Comparison of ENCODE assay signal across 7 cellular contexts in the genomic region with DNA sequence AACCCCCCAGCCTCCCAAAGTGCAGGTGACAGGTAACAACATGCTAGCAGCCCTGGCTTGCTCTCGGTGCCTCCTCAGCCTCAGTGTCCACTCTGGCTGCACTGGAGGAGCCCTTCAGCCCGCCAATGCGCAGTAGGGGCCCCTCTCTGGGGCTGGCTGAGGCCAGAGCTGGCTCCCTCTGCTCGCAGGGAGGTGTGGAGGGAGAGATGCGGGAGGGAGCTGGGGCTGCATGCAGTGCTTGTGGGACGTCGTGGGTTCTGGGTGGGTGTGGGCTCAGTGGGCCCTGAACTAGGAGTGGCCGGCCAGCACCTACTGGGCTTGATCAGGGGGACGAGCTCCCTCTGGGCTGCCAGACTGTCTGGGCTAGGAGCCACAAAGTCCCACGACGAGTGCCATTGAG.
"Had no signal": no experiment of that assay in that cellular context is flagged by ENCODE, and none has a peak within 500 bp of the region (broad histone marks: within the 10 kb centered on the region; RNA-seq: fewer than 3 reads in every experiment).

No MANE protein-coding gene starts in this region.

- H2AFZ ChIP-seq: GM23338 had no signal

- H3K9me3 ChIP-seq: HAP-1 had no signal

- H3K4me3 ChIP-seq: GM23338, HAP-1 had no signal

- FAIRE-seq: HTR-8/SVneo had no signal

- H3K4me1 ChIP-seq: HAP-1 had no signal

- DNase-seq: H7, HFFc6, KBM-7 had no signal

- H3K36me3 ChIP-seq: HAP-1 had no signal

- ATAC-seq: GM23338, HCT116 had no signal
